8 cellular contexts compared by ENCODE assay signal in the genomic region with DNA sequence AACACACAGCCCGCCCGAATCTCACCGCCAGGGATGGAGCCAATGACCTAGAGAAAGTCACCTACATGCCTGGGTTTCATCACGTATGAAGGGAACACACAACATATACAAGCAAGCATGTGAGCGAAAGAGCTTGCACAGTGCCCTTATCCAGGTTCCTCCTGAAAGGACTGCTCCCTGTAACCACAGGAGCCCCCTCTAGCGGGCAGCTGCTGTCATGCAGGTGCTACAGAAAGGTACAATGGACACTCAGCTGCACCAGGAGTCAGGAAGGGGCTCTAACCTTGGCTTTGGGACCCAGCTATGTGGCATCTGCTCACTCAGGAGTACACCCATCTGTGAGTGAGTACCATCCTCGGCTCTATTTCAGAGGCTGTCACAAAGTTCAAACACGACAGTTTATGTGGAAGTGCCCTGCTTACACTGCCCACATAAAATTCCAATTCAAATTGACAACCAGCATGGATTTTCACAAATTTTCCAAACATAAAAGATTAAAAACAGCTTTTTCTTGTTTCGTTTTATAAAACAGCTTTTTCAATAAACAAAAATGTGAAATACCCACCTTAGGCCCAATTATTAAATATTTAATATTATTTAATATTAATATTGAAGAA.
A peak's percentile ranks its signal among the peaks of the same experiment; 100 is the strongest.
DNase-seq lines count a peak whose midpoint lies in the region; ATAC-seq and TF ChIP-seq lines count a peak whose summit lies in the region.

No MANE protein-coding gene starts in this region.

- H4K20me1 ChIP-seq in MM.1S (ENCODE audit: insufficient read depth, low read length), result no peaks in the 10 kb centered on the region

- H3K4me3 ChIP-seq in MM.1S (ENCODE audit: low read length), result no peak overlapping the region
- no peak overlapping the region for H3K4me3 ChIP-seq in astrocyte of the spinal cord (ENCODE audit: low read depth, low read length)

- H3K79me2 ChIP-seq in MM.1S (ENCODE audit: low read length), result peaks cover 55% of the 10 kb centered on the region

- no peaks in the 10 kb centered on the region for H3K9me2 ChIP-seq in MM.1S (replicated peaks; ENCODE audit: insufficient read depth, low read length)

- peaks cover 6% of the 10 kb centered on the region; the same call in 1 of the 2 replicates for H3K4me1 ChIP-seq in MM.1S (ENCODE audit: low read length)

- no peak for ATAC-seq in HG03439 (IDR thresholded peaks at IDR 0.05; ENCODE audit: unreplicated experiment)

- H2AFZ ChIP-seq in MM.1S (ENCODE audit: low read length), result no peak overlapping the region

- H3K4me2 ChIP-seq in MM.1S (ENCODE audit: low read depth, low read length), result no peak overlapping the region

- no peaks in the 10 kb centered on the region; the same call in 1 of the 2 replicates for H3K27me3 ChIP-seq in MM.1S (replicated peaks; ENCODE audit: insufficient read depth, low read length)

- peak; percentile 29 for DNase-seq in GDM1 (lab: John Stamatoyannopoulos, UW)
- peak; percentile 37 for DNase-seq in MM.1S
- peak; percentile 28 to 58 (median 57) for DNase-seq in T-helper 2 cell
- peak; percentile 60 for DNase-seq in astrocyte of the spinal cord (ENCODE audit: low read depth, low spot score)
- DNase-seq in inferior parietal cortex (ENCODE audit: extremely low spot score), result peak; percentile 57
- peak; percentile 74 for DNase-seq in stimulated activated CD4-positive, alpha-beta T cell treated with anti-CD3 and anti-CD28 coated beads, Interleukin-1b, Interleukin-23, amount 100 ng/mL, for 48 hours
- DNase-seq in cortex of kidney (lab: John Stamatoyannopoulos, UW), result no peak

- H3K36me3 ChIP-seq in MM.1S (replicated peaks; ENCODE audit: insufficient read depth, low read length), result 0 out of 2 replicates have a peak, but pooled peaks cover 4% of the 10 kb centered on the region

- no peaks in the 10 kb centered on the region for H3K9me3 ChIP-seq in MM.1S (replicated peaks; ENCODE audit: insufficient read depth, low read length)

- H3K9ac ChIP-seq in MM.1S (ENCODE audit: low read length), result no peak overlapping the region

- TF ChIP-seq CTCF in MM.1S (IDR thresholded peaks at IDR 0.05; ENCODE audit: low read length), result peak; percentile 66
- peak; percentile 98 for TF ChIP-seq CTCF in astrocyte of the spinal cord (IDR thresholded peaks at IDR 0.05; ENCODE audit: low read depth, low read length)

- no peaks in the 10 kb centered on the region for H3F3A ChIP-seq in MM.1S (ENCODE audit: insufficient read depth, low read length)

- H3K27ac ChIP-seq in MM.1S (ENCODE audit: low read length), result no peak overlapping the region

- in situ Hi-C loops in astrocyte of the spinal cord (cut with HindIII; ENCODE audit: low sequenced_read_pairs), result no loop called here
